ENCODE assay signal across 7 cellular contexts in genomic region chr2:64595397-64596160, GRCh38. TPM values are rescaled to one million over a fixed set of nuclear protein-coding genes. Genes with fewer than 3 reads are reported as not detected.
DNase-seq lines count a peak whose midpoint lies in the region; ATAC-seq, FAIRE-seq and TF ChIP-seq lines count a peak whose summit lies in the region.

No MANE protein-coding gene starts in this region.

- no peaks in the 10 kb centered on the region for H3K79me2 ChIP-seq in GM23338 (replicated peaks; ENCODE audit: insufficient read depth)

- H3K9me3 ChIP-seq in prostate gland = no peaks in the 10 kb centered on the region

- TF ChIP-seq CTCF in GM23338 (conservative IDR thresholded peaks at IDR 0.05; ENCODE audit: low read depth in 2 of 2) = peak; percentile 57 to 79
- peak in 3 of 4 experiments; percentile 10 to 22 (median 14) for TF ChIP-seq CTCF in prostate gland (IDR thresholded peaks at IDR 0.05)
- TF ChIP-seq CTCF in CD14-positive monocyte (IDR thresholded peaks at IDR 0.05) = no peak

- H3K27ac ChIP-seq in GM23338 (ENCODE audit: low read depth) (no peak overlapping the region), prostate gland (no peak overlapping the region)

- H3K4me3 ChIP-seq in GM23338 (no peak overlapping the region), prostate gland (no peak overlapping the region)

- H3K4me3 Mint-ChIP-seq in GM23338 (no peak overlapping the region), CD14-positive monocyte (no peak overlapping the region)

- H3K27me3 Mint-ChIP-seq in GM23338 (ENCODE audit: insufficient read depth, low read depth, poor library complexity) (no peaks in the 10 kb centered on the region), CD14-positive monocyte (ENCODE audit: low read depth in 3 of 3) (peaks cover 0 to 3% (median 0%) of the 10 kb centered on the region in 3 donors)

- H3K4me2 ChIP-seq in GM23338 = no peak overlapping the region

- peak; percentile 65 for DNase-seq in GM23338 (ENCODE audit: low spot score)
- DNase-seq in RCC 7860 (ENCODE audit: low spot score) = peak; percentile 10
- DNase-seq in fibroblast of gingiva (ENCODE audit: low read depth) = peak; percentile 38
- DNase-seq in prostate gland (ENCODE audit: low spot score) = no peak
- DNase-seq in NCI-H2196 treated with DMSO at 0.1 percent for 48 hours (lab: John Stamatoyannopoulos, UW; ENCODE audit: unreplicated experiment) = no peak
- DNase-seq in CD14-positive monocyte (ENCODE audit: low spot score) = no peak

- FAIRE-seq in RCC 7860 (lab: Jason Lieb, UNC) = no peak

- H4K20me1 ChIP-seq in GM23338 (replicated peaks; ENCODE audit: insufficient read depth) = no peaks in the 10 kb centered on the region

- H2AFZ ChIP-seq in GM23338 = no peak overlapping the region

- H3K9me3 Mint-ChIP-seq in GM23338 = no peaks in the 10 kb centered on the region
- no peaks in the 10 kb centered on the region for H3K9me3 Mint-ChIP-seq in CD14-positive monocyte

- peak; percentile 88 for ATAC-seq in GM23338
- ATAC-seq in HG03159 (IDR thresholded peaks at IDR 0.05; ENCODE audit: unreplicated experiment) = no peak

- H3K27ac Mint-ChIP-seq in GM23338 (no peak overlapping the region), CD14-positive monocyte (no peak overlapping the region)

- H3K9me2 ChIP-seq in GM23338 (ENCODE audit: insufficient read depth) = no peaks in the 10 kb centered on the region

- H3K36me3 ChIP-seq in GM23338 (ENCODE audit: insufficient read depth) (no peaks in the 10 kb centered on the region; the same call in 1 of the 2 replicates), prostate gland (peaks cover 0 to 4% of the 10 kb centered on the region in 2 donors)

- no peak for TF ChIP-seq POLR2A in prostate gland (IDR thresholded peaks at IDR 0.05)

- WGBS in prostate gland = 44% methylated on average over 4 of the region's 4 CpGs

- H3K4me1 ChIP-seq in GM23338 (ENCODE audit: insufficient read depth) = no peaks in the 10 kb centered on the region
- no peaks in the 10 kb centered on the region for H3K4me1 ChIP-seq in prostate gland (replicated peaks)

- H3K36me3 Mint-ChIP-seq in GM23338 (ENCODE audit: low read depth) (peaks cover 9% of the 10 kb centered on the region; the same call in 1 of the 3 replicates), CD14-positive monocyte (peaks cover 26 to 33% of the 10 kb centered on the region in 2 donors)

- H3K27me3 ChIP-seq in GM23338 (ENCODE audit: insufficient read depth) (no peaks in the 10 kb centered on the region), prostate gland (replicated peaks; ENCODE audit: insufficient read depth) (no peaks in the 10 kb centered on the region)

- H3F3A ChIP-seq in GM23338 (replicated peaks; ENCODE audit: low read depth) = no peaks in the 10 kb centered on the region

- intact Hi-C loops in prostate gland (cut with DNase I) (no loop called here), CD14-positive monocyte (cut with micrococcal nuclease) (no loop called here)

- peaks cover 6% of the 10 kb centered on the region; the same call in 2 of the 3 replicates for H3K4me1 Mint-ChIP-seq in GM23338
- H3K4me1 Mint-ChIP-seq in CD14-positive monocyte = peaks cover 7% of the 10 kb centered on the region

TF ChIP-seq in GM23338, 12 proteins besides CTCF, POLR2A, EP300 and RAD21 (continues in another document):
- no peak for TF ChIP-seq POLR2AphosphoS5 (IDR thresholded peaks at IDR 0.05; ENCODE audit: low read depth)
- no peak for TF ChIP-seq EZH2 (IDR thresholded peaks at IDR 0.05; ENCODE audit: low read depth, unreplicated experiment)
- TF ChIP-seq EZH2phosphoT487 (IDR thresholded peaks at IDR 0.05; ENCODE audit: unreplicated experiment) = no peak
- no peak for TF ChIP-seq CREB1 (CRISPR knock-in tag; IDR thresholded peaks at IDR 0.05; ENCODE audit: low read depth)
- no peak for TF ChIP-seq ZNF114 (CRISPR knock-in tag; IDR thresholded peaks at IDR 0.05)
- TF ChIP-seq ETS1 (IDR thresholded peaks at IDR 0.05) = no peak
- TF ChIP-seq JUNB (IDR thresholded peaks at IDR 0.05; ENCODE audit: unreplicated experiment) = no peak
- no peak for TF ChIP-seq NANOG (IDR thresholded peaks at IDR 0.05; ENCODE audit: borderline replicate concordance)
- no peak for TF ChIP-seq REST (IDR thresholded peaks at IDR 0.05; ENCODE audit: unreplicated experiment)
- no peak for TF ChIP-seq ZNF331 (CRISPR knock-in tag; IDR thresholded peaks at IDR 0.05; ENCODE audit: low read depth)
- TF ChIP-seq STAT1 (IDR thresholded peaks at IDR 0.05; ENCODE audit: unreplicated experiment) = no peak

RNA-seq across cellular contexts. Expression of gene SERTAD2, which starts 58.1 kb away (rescaled TPM):
- total RNA-seq in GM23338 (2014; rRNA removed; shearing (Covaris generic)) = 6.2 and 6.6 TPM in 2 replicates
- polyA plus RNA-seq in GM23338 (2016; fragmentation: Nextera tagmentation; extraction: Ambion mirVana) = 6.4 and 6.7 TPM in 2 replicates
- total RNA-seq in prostate gland = 10 to 100 TPM; 15.3 to 26.0 TPM
- 1 to 10 TPM; 8.5 to 8.8 TPM for polyA plus RNA-seq in CD14-positive monocyte

Comparison
In these comparisons a context has a peak if more than half of its experiments do, and no peak if none do; other contexts are left out.
1. DNase-seq: peak in GM23338 (single experiment), RCC 7860 (single experiment) and fibroblast of gingiva (single experiment); none in prostate gland (single experiment), NCI-H2196 treated with DMSO at 0.1 percent for 48 hours (single experiment) and CD14-positive monocyte (single experiment).